In the genomic region with DNA sequence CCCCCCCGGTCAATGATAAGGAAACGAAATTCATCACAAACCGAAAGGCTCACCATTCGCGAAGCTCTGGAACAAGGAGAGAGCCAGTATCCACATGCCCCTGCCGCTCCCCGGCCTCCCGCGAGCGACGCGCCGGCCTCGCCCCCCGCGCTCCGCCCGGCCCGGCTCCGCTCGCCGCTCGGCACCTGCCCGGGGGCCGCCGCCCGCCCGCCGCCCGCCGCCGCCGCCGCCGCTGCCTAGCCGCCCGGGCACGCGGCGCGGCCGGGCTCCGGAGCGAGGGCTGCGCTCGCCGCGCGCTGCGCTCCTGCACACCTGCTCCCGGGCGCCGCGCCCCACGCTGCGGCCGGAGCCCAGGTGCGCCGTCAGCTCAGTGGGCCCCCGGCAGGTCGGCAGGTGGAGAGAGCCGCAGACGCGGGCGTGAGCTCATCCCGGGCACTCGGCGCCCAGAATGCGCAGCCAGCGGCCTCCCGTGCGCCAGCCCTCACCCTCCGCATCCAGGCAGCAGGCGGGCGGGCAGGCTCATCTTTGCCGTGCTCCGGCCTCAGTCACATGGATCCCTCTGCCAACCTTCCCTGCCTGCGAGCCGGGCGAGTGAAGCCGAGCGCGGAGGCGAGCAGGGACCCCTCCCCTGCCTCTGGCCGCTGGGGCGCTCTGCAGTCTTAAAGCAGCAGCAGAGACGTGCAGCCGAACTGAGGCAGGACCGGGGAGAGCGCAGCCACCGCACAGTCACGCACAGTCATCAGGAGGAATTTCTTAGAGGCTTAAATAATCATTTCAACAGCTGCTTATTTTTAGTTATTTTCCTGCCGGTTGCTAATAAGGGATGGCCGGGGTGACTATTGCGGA, we compare ENCODE assay signal across 12 cellular contexts. TPM values are rescaled to one million over a fixed set of nuclear protein-coding genes. Genes with fewer than 3 reads are reported as not detected.
DNase-seq lines count a peak whose midpoint lies in the region; ATAC-seq and TF ChIP-seq lines count a peak whose summit lies in the region.
"Had no signal": no experiment of that assay in that cellular context is flagged by ENCODE, and none has a peak within 500 bp of the region (broad histone marks: within the 10 kb centered on the region; RNA-seq: fewer than 3 reads in every experiment).

A gene with protein sequence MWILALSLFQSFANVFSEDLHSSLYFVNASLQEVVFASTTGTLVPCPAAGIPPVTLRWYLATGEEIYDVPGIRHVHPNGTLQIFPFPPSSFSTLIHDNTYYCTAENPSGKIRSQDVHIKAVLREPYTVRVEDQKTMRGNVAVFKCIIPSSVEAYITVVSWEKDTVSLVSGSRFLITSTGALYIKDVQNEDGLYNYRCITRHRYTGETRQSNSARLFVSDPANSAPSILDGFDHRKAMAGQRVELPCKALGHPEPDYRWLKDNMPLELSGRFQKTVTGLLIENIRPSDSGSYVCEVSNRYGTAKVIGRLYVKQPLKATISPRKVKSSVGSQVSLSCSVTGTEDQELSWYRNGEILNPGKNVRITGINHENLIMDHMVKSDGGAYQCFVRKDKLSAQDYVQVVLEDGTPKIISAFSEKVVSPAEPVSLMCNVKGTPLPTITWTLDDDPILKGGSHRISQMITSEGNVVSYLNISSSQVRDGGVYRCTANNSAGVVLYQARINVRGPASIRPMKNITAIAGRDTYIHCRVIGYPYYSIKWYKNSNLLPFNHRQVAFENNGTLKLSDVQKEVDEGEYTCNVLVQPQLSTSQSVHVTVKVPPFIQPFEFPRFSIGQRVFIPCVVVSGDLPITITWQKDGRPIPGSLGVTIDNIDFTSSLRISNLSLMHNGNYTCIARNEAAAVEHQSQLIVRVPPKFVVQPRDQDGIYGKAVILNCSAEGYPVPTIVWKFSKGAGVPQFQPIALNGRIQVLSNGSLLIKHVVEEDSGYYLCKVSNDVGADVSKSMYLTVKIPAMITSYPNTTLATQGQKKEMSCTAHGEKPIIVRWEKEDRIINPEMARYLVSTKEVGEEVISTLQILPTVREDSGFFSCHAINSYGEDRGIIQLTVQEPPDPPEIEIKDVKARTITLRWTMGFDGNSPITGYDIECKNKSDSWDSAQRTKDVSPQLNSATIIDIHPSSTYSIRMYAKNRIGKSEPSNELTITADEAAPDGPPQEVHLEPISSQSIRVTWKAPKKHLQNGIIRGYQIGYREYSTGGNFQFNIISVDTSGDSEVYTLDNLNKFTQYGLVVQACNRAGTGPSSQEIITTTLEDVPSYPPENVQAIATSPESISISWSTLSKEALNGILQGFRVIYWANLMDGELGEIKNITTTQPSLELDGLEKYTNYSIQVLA (N-terminal part only) (minus strand): TSS at position 593 of the 846 bp plus-strand sequence. CDS start 497 bp downstream, at position 96.

- no peaks in the 10 kb centered on the region for H3K4me1 ChIP-seq in breast epithelium
- no peaks in the 10 kb centered on the region for H3K4me1 ChIP-seq in lower lobe of right lung
- no peaks in the 10 kb centered on the region for H3K4me1 ChIP-seq in Karpas-422 (ENCODE audit: low read length)

- H3K79me2 ChIP-seq in Karpas-422 (ENCODE audit: low read length): no peaks in the 10 kb centered on the region

- H3K9ac ChIP-seq in Karpas-422 (ENCODE audit: low read length): no peak within 1 kb of the TSS

- no peaks in the 10 kb centered on the region for H4K20me1 ChIP-seq in Karpas-422 (ENCODE audit: insufficient read depth, low read depth, low read length)

- peak; percentile 26 to 47 for ATAC-seq in lower lobe of right lung

- POLR2A ChIA-PET in HEK293T (lab: Yijun Ruan, JAX): no interaction called here

- H3K27me3 ChIP-seq in breast epithelium (peaks cover 0 to 44% of the 10 kb centered on the region in 2 donors), lower lobe of right lung (ENCODE audit: low read depth) (peaks cover 34% of the 10 kb centered on the region), Karpas-422 (ENCODE audit: low read length) (no peaks in the 10 kb centered on the region)
- H3K27me3 ChIP-seq: right atrium auricular region had no signal

- DNase-seq in DMS53 (lab: John Stamatoyannopoulos, UW): peak; percentile 77
- DNase-seq in NCI-H187 treated with DMSO at 0.1 percent for 48 hours (lab: John Stamatoyannopoulos, UW): peak; percentile 23
- DNase-seq in breast epithelium (ENCODE audit: low spot score in 2 of 2): no peak
- DNase-seq in lower lobe of right lung: no peak
- DNase-seq in Karpas-422: no peak
- DNase-seq in activated CD4-positive, CD25-positive, alpha-beta regulatory T cell (lab: John Stamatoyannopoulos, UW): no peak
- DNase-seq in HEK293T (ENCODE audit: extremely low spot score): no peak
- DNase-seq in ureter (ENCODE audit: low spot score): no peak
- DNase-seq: aorta; NCI-H524 treated with DMSO at 0.1 percent for 48 hours; stimulated activated naive CD4-positive, alpha-beta T cell treated with Interleukin-2 at 50 U/mL for 16 hours had no signal

- no peaks in the 10 kb centered on the region for H3K36me3 ChIP-seq in breast epithelium
- H3K36me3 ChIP-seq in lower lobe of right lung: no peaks in the 10 kb centered on the region
- H3K36me3 ChIP-seq in Karpas-422 (ENCODE audit: insufficient read depth, low read length): no peaks in the 10 kb centered on the region
- H3K36me3 ChIP-seq: right atrium auricular region had no signal

- no peak for TF ChIP-seq POLR2A in breast epithelium (IDR thresholded peaks at IDR 0.05)

- intact Hi-C loops in breast epithelium (cut with DNase I; ENCODE audit: low total_unique reads) (loop anchor here (10.0 kb wide), 1 partner anchor 208 kb away; no protein-coding TSS in a partner anchor), lower lobe of right lung (cut with DNase I) (no loop called here)

- H2AFZ ChIP-seq in Karpas-422 (ENCODE audit: low read length): no peak within 1 kb of the TSS

- H3K9me3 ChIP-seq in breast epithelium (no peaks in the 10 kb centered on the region), lower lobe of right lung (no peaks in the 10 kb centered on the region), Karpas-422 (ENCODE audit: low read length) (peaks cover 9% of the 10 kb centered on the region)
- H3K9me3 ChIP-seq: right atrium auricular region had no signal

- peak within 1 kb of the TSS in 2 of 3 donors; percentile 42 to 53 for H3K4me3 ChIP-seq in breast epithelium
- H3K4me3 ChIP-seq in lower lobe of right lung: peak within 1 kb of the TSS; percentile 32
- no peak within 1 kb of the TSS for H3K4me3 ChIP-seq in Karpas-422 (ENCODE audit: low read length)
- H3K4me3 ChIP-seq: right atrium auricular region had no signal

- H3K9me2 ChIP-seq in Karpas-422 (replicated peaks; ENCODE audit: insufficient read depth, low read length): no peaks in the 10 kb centered on the region

- H3K27ac ChIP-seq in breast epithelium (no peak within 1 kb of the TSS), lower lobe of right lung (no peak within 1 kb of the TSS), Karpas-422 (ENCODE audit: low read length) (no peak within 1 kb of the TSS)
- H3K27ac ChIP-seq: right atrium auricular region had no signal

- H3K4me2 ChIP-seq in Karpas-422 (ENCODE audit: low read depth, low read length, poor library complexity, severe bottlenecking): no peak within 1 kb of the TSS

- TF ChIP-seq CTCF in breast epithelium (IDR thresholded peaks at IDR 0.05) (no peak), lower lobe of right lung (IDR thresholded peaks at IDR 0.05) (no peak)

- CTCF ChIA-PET in HEK293T (lab: Yijun Ruan, JAX): no interaction called here

TF ChIP-seq in HEK293T, 16 proteins besides CTCF, POLR2A, EP300 and RAD21:
- TF ChIP-seq L3MBTL2 (conservative IDR thresholded peaks at IDR 0.05): no peak
- no peak for TF ChIP-seq CTBP1 (IDR thresholded peaks at IDR 0.05; ENCODE audit: borderline replicate concordance)
- no peak for TF ChIP-seq ZNF384 (IDR thresholded peaks at IDR 0.05)
- TF ChIP-seq, protein P1, sequence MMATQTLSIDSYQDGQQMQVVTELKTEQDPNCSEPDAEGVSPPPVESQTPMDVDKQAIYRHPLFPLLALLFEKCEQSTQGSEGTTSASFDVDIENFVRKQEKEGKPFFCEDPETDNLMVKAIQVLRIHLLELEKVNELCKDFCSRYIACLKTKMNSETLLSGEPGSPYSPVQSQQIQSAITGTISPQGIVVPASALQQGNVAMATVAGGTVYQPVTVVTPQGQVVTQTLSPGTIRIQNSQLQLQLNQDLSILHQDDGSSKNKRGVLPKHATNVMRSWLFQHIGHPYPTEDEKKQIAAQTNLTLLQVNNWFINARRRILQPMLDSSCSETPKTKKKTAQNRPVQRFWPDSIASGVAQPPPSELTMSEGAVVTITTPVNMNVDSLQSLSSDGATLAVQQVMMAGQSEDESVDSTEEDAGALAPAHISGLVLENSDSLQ (IDR thresholded peaks at IDR 0.05): no peak
- TF ChIP-seq SP1 (IDR thresholded peaks at IDR 0.05): no peak
- no peak for TF ChIP-seq TARDBP (IDR thresholded peaks at IDR 0.05)
- no peak for TF ChIP-seq HDGF (IDR thresholded peaks at IDR 0.05; ENCODE audit: borderline replicate concordance)
- TF ChIP-seq FOXM1 (IDR thresholded peaks at IDR 0.05; ENCODE audit: borderline replicate concordance): no peak
- no peak for TF ChIP-seq SUZ12 (IDR thresholded peaks at IDR 0.05)
- TF ChIP-seq ARNT (IDR thresholded peaks at IDR 0.05): no peak
- TF ChIP-seq FOXA1 (IDR thresholded peaks at IDR 0.05): no peak
TF ChIP-seq in HEK293T: peak in this region for 0.

RNA-seq across cellular contexts. Expression of the gene that starts here (rescaled TPM):
- total RNA-seq in breast epithelium (under 1 TPM in 2 of 3 donors, not detected in 1; 0.33 to 0.44 TPM), lower lobe of right lung (0.06 TPM), ureter (not detected)
- total RNA-seq in Karpas-422 (2014; rRNA removed; shearing (Covaris generic); ENCODE audit: low replicate concordance): not detected in 2 replicates
- total RNA-seq: aorta, right atrium auricular region had no signal

Comparison
In these comparisons a context has a peak if more than half of its experiments do, and no peak if none do; other contexts are left out.
1. Peak in ATAC-seq and H3K4me3 ChIP-seq in lower lobe of right lung; RNA of the gene not detected or under 1 TPM.
2. DNase-seq: peak in DMS53 (single experiment) and NCI-H187 treated with DMSO at 0.1 percent for 48 hours (single experiment); none in breast epithelium (0 of 2), lower lobe of right lung (single experiment), Karpas-422 (single experiment), activated CD4-positive, CD25-positive, alpha-beta regulatory T cell (0 of 4), HEK293T (single experiment) and ureter (single experiment).